Comparison of ENCODE assay signal across 8 cellular contexts in genomic region chr3:150761831-150762661, GRCh38. TPM values are rescaled to one million over a fixed set of nuclear protein-coding genes. Genes with fewer than 3 reads are reported as not detected.
DNase-seq lines count a peak whose midpoint lies in the region; TF ChIP-seq lines count a peak whose summit lies in the region.

No MANE protein-coding gene starts in this region.

- 0% methylated on average over 35 to 46 of the region's 48 CpGs for WGBS in tibial nerve, 2 donors

- DNase-seq in stimulated activated CD4-positive, alpha-beta T cell treated with anti-CD3 and anti-CD28 coated beads, Interleukin-12 subunit alpha, Interleukin-12 subunit beta, amount 100 ng/mL, for 4 hours: peak; percentile 33
- DNase-seq in stimulated activated CD4-positive, alpha-beta T cell treated with anti-CD3 and anti-CD28 coated beads, Interleukin-2, amount 100 ng/mL, for 48 hours: no peak
- peak; percentile 14 for DNase-seq in NCI-H446 treated with DMSO at 0.1 percent for 48 hours (lab: John Stamatoyannopoulos, UW)
- DNase-seq in activated T-helper 1 cell treated with Interleukin-2 at 50 U/mL for 16 hours (ENCODE audit: low read depth): peak; percentile 7
- DNase-seq in fibroblast of gingiva (ENCODE audit: low read depth): peak; percentile 51
- peak; percentile 72 for DNase-seq in myocyte (ENCODE audit: low read depth)
- peak; percentile 33 to 65 for DNase-seq in tibial nerve (ENCODE audit: low spot score in 2 of 2)
- no peak for DNase-seq in HPDE6-E6E7 (ENCODE audit: extremely low spot score)

- TF ChIP-seq POLR2A in tibial nerve (IDR thresholded peaks at IDR 0.05): peak; percentile 40 to 68

- peaks cover 0 to 51% (median 12%) of the 10 kb centered on the region in 4 donors for H3K4me1 ChIP-seq in tibial nerve

- H3K36me3 ChIP-seq in tibial nerve: peaks cover 0 to 4% (median 0%) of the 10 kb centered on the region in 3 donors

- H3K4me3 ChIP-seq in tibial nerve: peak overlapping the region; percentile 55 to 92 (median 86)

- TF ChIP-seq CTCF in tibial nerve (IDR thresholded peaks at IDR 0.05): no peak

- H3K27ac ChIP-seq in tibial nerve: peak overlapping the region; percentile 95 to 99 (median 96)

- H3K27me3 ChIP-seq in tibial nerve: no peaks in the 10 kb centered on the region

- H3K9me3 ChIP-seq in tibial nerve: no peaks in the 10 kb centered on the region

- TF ChIP-seq EP300 in tibial nerve (IDR thresholded peaks at IDR 0.05): peak in 1 of 2 donors; percentile 80

RNA-seq across cellular contexts. Expression of gene SIAH2, which starts 0.9 kb away (rescaled TPM):
- 25.4 and 46.4 TPM in 2 replicates for total RNA-seq in myocyte
- 25.5 TPM for polyA plus RNA-seq in myocyte (2012)
- 10 to 100 TPM; 60.5 to 73.7 (median 62.7) TPM for total RNA-seq in tibial nerve

RNA-seq across cellular contexts. Expression of gene ERICH6, which starts 58.3 kb away (rescaled TPM):
- total RNA-seq in myocyte (not detected in 2 replicates), tibial nerve (under 1 TPM in 1 of 4 donors, not detected in 3; 0.84 TPM)
- polyA plus RNA-seq in myocyte (2012): not detected

Comparison
In these comparisons a context has a peak if more than half of its experiments do, and no peak if none do; other contexts are left out.
1. DNase-seq: peak in stimulated activated CD4-positive, alpha-beta T cell treated with anti-CD3 and anti-CD28 coated beads, Interleukin-12 subunit alpha, Interleukin-12 subunit beta, amount 100 ng/mL, for 4 hours (single experiment), NCI-H446 treated with DMSO at 0.1 percent for 48 hours (single experiment), activated T-helper 1 cell treated with Interleukin-2 at 50 U/mL for 16 hours (single experiment), fibroblast of gingiva (single experiment), myocyte (single experiment) and tibial nerve (2 of 2); none in stimulated activated CD4-positive, alpha-beta T cell treated with anti-CD3 and anti-CD28 coated beads, Interleukin-2, amount 100 ng/mL, for 48 hours (0 of 2) and HPDE6-E6E7 (single experiment).